In genomic region chr22:18045794-18046193, GRCh38 we compare ENCODE assay signal across 21 cellular contexts.
"Had no signal": no experiment of that assay in that cellular context is flagged by ENCODE, and none has a peak within 500 bp of the region (broad histone marks: within the 10 kb centered on the region; RNA-seq: fewer than 3 reads in every experiment).

No MANE protein-coding gene starts in this region.

- H3K4me1 ChIP-seq: foreskin keratinocyte, neural progenitor cell had no signal

- H3K36me3 ChIP-seq: neural progenitor cell, pancreas, right lobe of liver, spleen, thoracic aorta had no signal

- H3K4me2 ChIP-seq: hepatocyte, neural progenitor cell had no signal

- H3K9ac ChIP-seq: neural progenitor cell had no signal

- H3K27ac ChIP-seq: epithelial cell of prostate, foreskin keratinocyte, hepatocyte, neural progenitor cell had no signal

- H3K27me3 ChIP-seq: foreskin keratinocyte, hepatocyte, neural progenitor cell, pancreas, right lobe of liver, spleen had no signal

- H3K9me3 ChIP-seq: pancreas, right lobe of liver, spleen, thoracic aorta had no signal

- H2AFZ ChIP-seq: hepatocyte, neural progenitor cell had no signal

- H3K4me3 ChIP-seq: hepatocyte, lung, neural progenitor cell, pancreas, right lobe of liver, spleen, thoracic aorta had no signal

- DNase-seq: effector memory CD8-positive, alpha-beta T cell; foreskin keratinocyte; head of caudate nucleus; kidney; left ventricle myocardium superior; mesenchymal stem cell; midbrain; nucleus accumbens; right lobe of liver; stimulated activated CD4-positive, alpha-beta T cell treated with anti-CD3 and anti-CD28 coated beads, Interleukin-15, amount 100 ng/mL, for 24 hours; stimulated activated CD4-positive, alpha-beta T cell treated with anti-CD3 and anti-CD28 coated beads, Interleukin-1b, Interleukin-23, amount 100 ng/mL, for 48 hours; stimulated activated CD4-positive, alpha-beta T cell treated with anti-CD3 and anti-CD28 coated beads, Interleukin-4, amount 100 ng/mL, for 4 hours; stimulated activated naive CD4-positive, alpha-beta T cell had no signal

- ATAC-seq: effector memory CD8-positive, alpha-beta T cell; foreskin keratinocyte; natural killer cell treated with Interleukin-12 subunit alpha and Interleukin-12 subunit beta and Interleukin-15 and Interleukin-18, amount 100 ng/mL, for 72 hours had no signal

- H3K79me2 ChIP-seq: hepatocyte had no signal
